ENCODE assay signal across 1 cellular context in genomic region chr7:151051108-151051507, GRCh38.
TF ChIP-seq lines count a peak whose summit lies in the region.

No MANE protein-coding gene starts in this region.

TF ChIP-seq in WTC11, 78 proteins besides CTCF, POLR2A, EP300 and RAD21 (continued from another document and continues in another):
- TF ChIP-seq, protein P1, sequence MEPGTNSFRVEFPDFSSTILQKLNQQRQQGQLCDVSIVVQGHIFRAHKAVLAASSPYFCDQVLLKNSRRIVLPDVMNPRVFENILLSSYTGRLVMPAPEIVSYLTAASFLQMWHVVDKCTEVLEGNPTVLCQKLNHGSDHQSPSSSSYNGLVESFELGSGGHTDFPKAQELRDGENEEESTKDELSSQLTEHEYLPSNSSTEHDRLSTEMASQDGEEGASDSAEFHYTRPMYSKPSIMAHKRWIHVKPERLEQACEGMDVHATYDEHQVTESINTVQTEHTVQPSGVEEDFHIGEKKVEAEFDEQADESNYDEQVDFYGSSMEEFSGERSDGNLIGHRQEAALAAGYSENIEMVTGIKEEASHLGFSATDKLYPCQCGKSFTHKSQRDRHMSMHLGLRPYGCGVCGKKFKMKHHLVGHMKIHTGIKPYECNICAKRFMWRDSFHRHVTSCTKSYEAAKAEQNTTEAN (CRISPR knock-in tag; IDR thresholded peaks at IDR 0.05), result peak; percentile 97
- TF ChIP-seq ELF4 (CRISPR knock-in tag; IDR thresholded peaks at IDR 0.05; ENCODE audit: low read depth) (peak; percentile 91), ZMAT4 (CRISPR knock-in tag; IDR thresholded peaks at IDR 0.05) (no peak), NFE2L1 (CRISPR knock-in tag; IDR thresholded peaks at IDR 0.05) (peak; percentile 97), ETV6 (CRISPR knock-in tag; IDR thresholded peaks at IDR 0.05) (peak; percentile 97), AFF4 (CRISPR knock-in tag; IDR thresholded peaks at IDR 0.05; ENCODE audit: borderline replicate concordance) (peak; percentile 83; the same call in 1 of the 2 replicates), FOXJ3 (CRISPR knock-in tag; IDR thresholded peaks at IDR 0.05; ENCODE audit: borderline replicate concordance) (no peak), ZNF263 (CRISPR knock-in tag; IDR thresholded peaks at IDR 0.05; ENCODE audit: low read depth) (no peak; the same call in 1 of the 2 replicates), NFYB (CRISPR knock-in tag; conservative IDR thresholded peaks at IDR 0.05; ENCODE audit: low read depth) (peak; percentile 57), PRDM15 (CRISPR knock-in tag; IDR thresholded peaks at IDR 0.05) (peak; percentile 70), TCF7 (CRISPR knock-in tag; IDR thresholded peaks at IDR 0.05; ENCODE audit: low read depth) (peak; percentile 96), OVOL2 (CRISPR knock-in tag; IDR thresholded peaks at IDR 0.05; ENCODE audit: borderline replicate concordance) (no peak), ZNF232 (CRISPR knock-in tag; IDR thresholded peaks at IDR 0.05) (peak; percentile 98), PRRX2 (CRISPR knock-in tag; IDR thresholded peaks at IDR 0.05) (no peak), FOXK1 (CRISPR knock-in tag; IDR thresholded peaks at IDR 0.05) (peak; percentile 98), CBFB (CRISPR knock-in tag; IDR thresholded peaks at IDR 0.05; ENCODE audit: low read depth) (no peak; the same call in 1 of the 2 replicates), HMGA2 (CRISPR knock-in tag; IDR thresholded peaks at IDR 0.05) (no peak), NR2C2 (CRISPR knock-in tag; IDR thresholded peaks at IDR 0.05) (peak; percentile 65; the same call in 1 of the 2 replicates), IRF2 (CRISPR knock-in tag; IDR thresholded peaks at IDR 0.05; ENCODE audit: borderline replicate concordance, low read depth) (peak; percentile 82; the same call in 1 of the 2 replicates), ATF6 (CRISPR knock-in tag; IDR thresholded peaks at IDR 0.05) (peak; percentile 73), MXD4 (CRISPR knock-in tag; IDR thresholded peaks at IDR 0.05; ENCODE audit: borderline replicate concordance) (no peak), ESRRA (CRISPR knock-in tag; IDR thresholded peaks at IDR 0.05; ENCODE audit: borderline replicate concordance) (peak; percentile 98), ZNF219 (CRISPR knock-in tag; IDR thresholded peaks at IDR 0.05; ENCODE audit: borderline replicate concordance) (peak; percentile 95; the same call in 1 of the 2 replicates), NR3C1 (CRISPR knock-in tag; conservative IDR thresholded peaks at IDR 0.05; ENCODE audit: low read depth) (no peak)
- TF ChIP-seq, protein P2, sequence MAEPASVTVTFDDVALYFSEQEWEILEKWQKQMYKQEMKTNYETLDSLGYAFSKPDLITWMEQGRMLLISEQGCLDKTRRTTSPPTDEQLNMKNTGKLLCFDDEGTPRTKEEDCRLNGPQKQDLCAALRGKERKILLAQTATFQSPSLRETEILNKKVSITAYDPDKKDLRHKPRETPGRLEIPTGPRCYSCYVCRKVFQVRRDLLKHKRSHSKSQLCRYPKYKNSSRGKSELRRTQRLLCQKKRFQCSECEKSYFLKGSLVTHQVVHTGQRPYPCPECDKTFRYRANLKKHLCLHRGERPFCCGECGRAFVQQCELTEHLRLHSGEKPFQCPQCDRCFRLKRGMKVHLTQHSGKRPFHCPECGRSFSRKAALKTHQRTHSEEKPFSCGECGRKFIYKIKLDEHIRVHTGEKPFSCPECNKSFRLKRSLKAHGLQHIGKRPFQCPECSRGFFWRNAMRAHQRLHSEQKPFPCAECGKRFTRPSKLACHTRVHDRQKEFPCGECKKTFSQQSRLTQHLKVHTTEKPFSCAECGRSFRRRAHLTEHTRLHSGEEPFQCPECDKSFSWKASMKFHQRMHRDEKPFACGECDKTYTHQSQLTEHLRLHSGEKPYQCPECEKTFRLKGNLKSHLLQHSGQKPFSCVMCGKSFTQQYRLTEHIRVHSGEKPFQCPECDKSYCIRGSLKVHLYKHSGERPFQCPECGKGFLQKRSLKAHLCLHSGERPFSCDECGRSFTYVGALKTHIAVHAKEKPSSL (CRISPR knock-in tag; conservative IDR thresholded peaks at IDR 0.05), result no peak
- TF ChIP-seq, protein P3, sequence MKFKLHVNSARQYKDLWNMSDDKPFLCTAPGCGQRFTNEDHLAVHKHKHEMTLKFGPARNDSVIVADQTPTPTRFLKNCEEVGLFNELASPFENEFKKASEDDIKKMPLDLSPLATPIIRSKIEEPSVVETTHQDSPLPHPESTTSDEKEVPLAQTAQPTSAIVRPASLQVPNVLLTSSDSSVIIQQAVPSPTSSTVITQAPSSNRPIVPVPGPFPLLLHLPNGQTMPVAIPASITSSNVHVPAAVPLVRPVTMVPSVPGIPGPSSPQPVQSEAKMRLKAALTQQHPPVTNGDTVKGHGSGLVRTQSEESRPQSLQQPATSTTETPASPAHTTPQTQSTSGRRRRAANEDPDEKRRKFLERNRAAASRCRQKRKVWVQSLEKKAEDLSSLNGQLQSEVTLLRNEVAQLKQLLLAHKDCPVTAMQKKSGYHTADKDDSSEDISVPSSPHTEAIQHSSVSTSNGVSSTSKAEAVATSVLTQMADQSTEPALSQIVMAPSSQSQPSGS (CRISPR knock-in tag; IDR thresholded peaks at IDR 0.05; ENCODE audit: borderline replicate concordance, low read depth), result peak; percentile 69; the same call in 1 of the 2 replicates
- TF ChIP-seq, protein P4, sequence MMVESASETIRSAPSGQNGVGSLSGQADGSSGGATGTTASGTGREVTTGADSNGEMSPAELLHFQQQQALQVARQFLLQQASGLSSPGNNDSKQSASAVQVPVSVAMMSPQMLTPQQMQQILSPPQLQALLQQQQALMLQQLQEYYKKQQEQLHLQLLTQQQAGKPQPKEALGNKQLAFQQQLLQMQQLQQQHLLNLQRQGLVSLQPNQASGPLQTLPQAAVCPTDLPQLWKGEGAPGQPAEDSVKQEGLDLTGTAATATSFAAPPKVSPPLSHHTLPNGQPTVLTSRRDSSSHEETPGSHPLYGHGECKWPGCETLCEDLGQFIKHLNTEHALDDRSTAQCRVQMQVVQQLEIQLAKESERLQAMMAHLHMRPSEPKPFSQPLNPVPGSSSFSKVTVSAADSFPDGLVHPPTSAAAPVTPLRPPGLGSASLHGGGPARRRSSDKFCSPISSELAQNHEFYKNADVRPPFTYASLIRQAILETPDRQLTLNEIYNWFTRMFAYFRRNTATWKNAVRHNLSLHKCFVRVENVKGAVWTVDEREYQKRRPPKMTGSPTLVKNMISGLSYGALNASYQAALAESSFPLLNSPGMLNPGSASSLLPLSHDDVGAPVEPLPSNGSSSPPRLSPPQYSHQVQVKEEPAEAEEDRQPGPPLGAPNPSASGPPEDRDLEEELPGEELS (CRISPR knock-in tag; IDR thresholded peaks at IDR 0.05), result peak; percentile 99
- TF ChIP-seq, protein P5, sequence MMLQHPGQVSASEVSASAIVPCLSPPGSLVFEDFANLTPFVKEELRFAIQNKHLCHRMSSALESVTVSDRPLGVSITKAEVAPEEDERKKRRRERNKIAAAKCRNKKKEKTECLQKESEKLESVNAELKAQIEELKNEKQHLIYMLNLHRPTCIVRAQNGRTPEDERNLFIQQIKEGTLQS (CRISPR knock-in tag; conservative IDR thresholded peaks at IDR 0.05), result peak; percentile 90
- TF ChIP-seq, protein P6, sequence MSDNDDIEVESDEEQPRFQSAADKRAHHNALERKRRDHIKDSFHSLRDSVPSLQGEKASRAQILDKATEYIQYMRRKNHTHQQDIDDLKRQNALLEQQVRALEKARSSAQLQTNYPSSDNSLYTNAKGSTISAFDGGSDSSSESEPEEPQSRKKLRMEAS (CRISPR knock-in tag; IDR thresholded peaks at IDR 0.05), result peak; percentile 99
- TF ChIP-seq, protein P7, sequence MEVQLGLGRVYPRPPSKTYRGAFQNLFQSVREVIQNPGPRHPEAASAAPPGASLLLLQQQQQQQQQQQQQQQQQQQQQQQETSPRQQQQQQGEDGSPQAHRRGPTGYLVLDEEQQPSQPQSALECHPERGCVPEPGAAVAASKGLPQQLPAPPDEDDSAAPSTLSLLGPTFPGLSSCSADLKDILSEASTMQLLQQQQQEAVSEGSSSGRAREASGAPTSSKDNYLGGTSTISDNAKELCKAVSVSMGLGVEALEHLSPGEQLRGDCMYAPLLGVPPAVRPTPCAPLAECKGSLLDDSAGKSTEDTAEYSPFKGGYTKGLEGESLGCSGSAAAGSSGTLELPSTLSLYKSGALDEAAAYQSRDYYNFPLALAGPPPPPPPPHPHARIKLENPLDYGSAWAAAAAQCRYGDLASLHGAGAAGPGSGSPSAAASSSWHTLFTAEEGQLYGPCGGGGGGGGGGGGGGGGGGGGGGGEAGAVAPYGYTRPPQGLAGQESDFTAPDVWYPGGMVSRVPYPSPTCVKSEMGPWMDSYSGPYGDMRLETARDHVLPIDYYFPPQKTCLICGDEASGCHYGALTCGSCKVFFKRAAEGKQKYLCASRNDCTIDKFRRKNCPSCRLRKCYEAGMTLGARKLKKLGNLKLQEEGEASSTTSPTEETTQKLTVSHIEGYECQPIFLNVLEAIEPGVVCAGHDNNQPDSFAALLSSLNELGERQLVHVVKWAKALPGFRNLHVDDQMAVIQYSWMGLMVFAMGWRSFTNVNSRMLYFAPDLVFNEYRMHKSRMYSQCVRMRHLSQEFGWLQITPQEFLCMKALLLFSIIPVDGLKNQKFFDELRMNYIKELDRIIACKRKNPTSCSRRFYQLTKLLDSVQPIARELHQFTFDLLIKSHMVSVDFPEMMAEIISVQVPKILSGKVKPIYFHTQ (CRISPR knock-in tag; IDR thresholded peaks at IDR 0.05), result no peak
